21 cellular contexts compared by ENCODE assay signal in the genomic region with DNA sequence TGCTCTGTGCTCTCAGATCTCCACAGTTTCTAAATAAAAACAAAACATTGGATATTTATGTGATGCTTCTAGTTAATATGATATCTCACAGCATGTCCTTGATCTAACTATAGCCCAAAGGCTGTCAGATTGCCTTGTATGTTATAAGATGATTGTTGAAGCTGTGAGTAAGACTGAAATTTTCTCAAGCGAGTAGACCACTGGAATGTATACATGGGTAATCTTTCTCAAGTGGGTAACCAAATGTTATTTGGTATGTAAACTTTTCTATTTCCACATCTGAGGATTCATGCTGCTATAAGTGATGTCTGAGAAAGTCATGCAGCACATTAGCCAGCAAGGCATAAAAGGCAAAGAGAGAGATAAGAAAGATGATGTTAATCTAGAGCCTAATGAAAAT.
DNase-seq lines count a peak whose midpoint lies in the region; ATAC-seq and TF ChIP-seq lines count a peak whose summit lies in the region.
"Had no signal": no experiment of that assay in that cellular context is flagged by ENCODE, and none has a peak within 500 bp of the region (broad histone marks: within the 10 kb centered on the region; RNA-seq: fewer than 3 reads in every experiment).

No MANE protein-coding gene starts in this region.

- no peak overlapping the region for H3K27ac Mint-ChIP-seq in activated T-helper 17 cell treated with anti-CD3 and anti-CD28 coated beads, Interleukin-2, amount 50 U/mL, for 72 hours
- H3K27ac Mint-ChIP-seq in immature natural killer cell, result no peak overlapping the region
- H3K27ac Mint-ChIP-seq: activated CD4-positive, alpha-beta T cell treated with anti-CD3 and anti-CD28 coated beads, Interleukin-2, amount 10 ng/mL, durations not matched to agents 7 days and 5 days; activated T-helper 2 cell treated with anti-CD3 and anti-CD28 coated beads, Interferon-gamma antibody, Interleukin-2, Interleukin-4, amounts not matched to agents 10 μg/mL and 5 μg/mL and 100 μg/mL, durations not matched to agents 14 hours and 24 hours and 36 hours; stimulated activated naive CD8-positive, alpha-beta T cell treated with anti-CD3 and anti-CD28 coated beads, Interleukin-15, amount 100 ng/mL, for 72 hours; type B pancreatic cell had no signal

- no peaks in the 10 kb centered on the region for H3K27me3 ChIP-seq in SJCRH30
- H3K27me3 ChIP-seq: dorsolateral prefrontal cortex had no signal

- DNase-seq in HCEC 1CT (peak; percentile 92), astrocyte of the cerebellum (ENCODE audit: low read depth) (peak; percentile 65), glomerular visceral epithelial cell (ENCODE audit: extremely low spot score) (peak; percentile 36), RWPE1 (ENCODE audit: low spot score) (no peak), immature natural killer cell (no peak), SJCRH30 (no peak)
- DNase-seq: activated CD4-positive, alpha-beta T cell treated with anti-CD3 and anti-CD28 coated beads, Interleukin-2, amount 10 ng/mL, durations not matched to agents 7 days and 5 days; central memory CD4-positive, alpha-beta T cell; dorsolateral prefrontal cortex; left ventricle myocardium inferior; NCI-H1436; NCI-H2171; NCI-H69; SIG-M5; stimulated activated CD4-positive, alpha-beta T cell treated with anti-CD3 and anti-CD28 coated beads, Interleukin-4, amount 100 ng/mL, for 4 hours; stimulated activated naive CD8-positive, alpha-beta T cell treated with anti-CD3 and anti-CD28 coated beads, Interleukin-15, amount 100 ng/mL, for 72 hours; T-helper 1 cell had no signal

- no peak overlapping the region for H3K4me3 Mint-ChIP-seq in activated T-helper 17 cell treated with anti-CD3 and anti-CD28 coated beads, Interleukin-2, amount 50 U/mL, for 72 hours
- H3K4me3 Mint-ChIP-seq in immature natural killer cell, result no peak overlapping the region
- H3K4me3 Mint-ChIP-seq: activated CD4-positive, alpha-beta T cell treated with anti-CD3 and anti-CD28 coated beads, Interleukin-2, amount 10 ng/mL, durations not matched to agents 7 days and 5 days; stimulated activated naive CD8-positive, alpha-beta T cell treated with anti-CD3 and anti-CD28 coated beads, Interleukin-15, amount 100 ng/mL, for 72 hours; type B pancreatic cell had no signal

- CTCF ChIA-PET in RWPE1 (lab: Yijun Ruan, JAX), result interaction anchor here (0.8 kb wide), 1 partner anchor 57 kb away, joined by 4 read pairs; no protein-coding TSS in a partner anchor

- H3K9me3 ChIP-seq in SJCRH30 (replicated peaks), result no peaks in the 10 kb centered on the region
- H3K9me3 ChIP-seq: left ventricle myocardium inferior had no signal

- H3K36me3 Mint-ChIP-seq in activated T-helper 17 cell treated with anti-CD3 and anti-CD28 coated beads, Interleukin-2, amount 50 U/mL, for 72 hours (ENCODE audit: low read depth), result no peaks in the 10 kb centered on the region
- no peaks in the 10 kb centered on the region for H3K36me3 Mint-ChIP-seq in immature natural killer cell
- H3K36me3 Mint-ChIP-seq: type B pancreatic cell had no signal

- ATAC-seq in activated T-helper 17 cell treated with anti-CD3 and anti-CD28 coated beads, Interleukin-2, amount 50 U/mL, for 72 hours (replicated peaks), result no peak
- ATAC-seq: stimulated activated naive CD8-positive, alpha-beta T cell treated with anti-CD3 and anti-CD28 coated beads, Interleukin-15, amount 100 ng/mL, for 72 hours had no signal

- H3K27ac ChIP-seq in RWPE1, result no peak overlapping the region
- no peak overlapping the region for H3K27ac ChIP-seq in SJCRH30
- H3K27ac ChIP-seq: dorsolateral prefrontal cortex, epithelial cell of prostate, left ventricle myocardium inferior had no signal

- in situ Hi-C loops in astrocyte of the cerebellum (cut with HindIII; ENCODE audit: low sequenced_read_pairs), result no loop called here

- no peaks in the 10 kb centered on the region for H3K36me3 ChIP-seq in SJCRH30
- H3K36me3 ChIP-seq: left ventricle myocardium inferior had no signal

- H3K4me1 ChIP-seq in SJCRH30, result no peaks in the 10 kb centered on the region
- H3K4me1 ChIP-seq: left ventricle myocardium inferior had no signal

- H3K4me3 ChIP-seq in astrocyte of the cerebellum (ENCODE audit: low read depth, low read length) (no peak overlapping the region), SJCRH30 (no peak overlapping the region)
- H3K4me3 ChIP-seq: dorsolateral prefrontal cortex, left ventricle myocardium inferior had no signal

- no peaks in the 10 kb centered on the region for H3K27me3 Mint-ChIP-seq in activated T-helper 17 cell treated with anti-CD3 and anti-CD28 coated beads, Interleukin-2, amount 50 U/mL, for 72 hours
- peaks cover 0 to 2% (median 0%) of the 10 kb centered on the region in 3 donors for H3K27me3 Mint-ChIP-seq in immature natural killer cell (ENCODE audit: low read depth in 3 of 3)
- H3K27me3 Mint-ChIP-seq: activated CD4-positive, alpha-beta T cell treated with anti-CD3 and anti-CD28 coated beads, Interleukin-2, amount 10 ng/mL, durations not matched to agents 7 days and 5 days; stimulated activated naive CD8-positive, alpha-beta T cell treated with anti-CD3 and anti-CD28 coated beads, Interleukin-15, amount 100 ng/mL, for 72 hours had no signal

- TF ChIP-seq CTCF in astrocyte of the cerebellum (IDR thresholded peaks at IDR 0.05; ENCODE audit: low read depth, low read length, missing control alignments) (no peak), RWPE1 (conservative IDR thresholded peaks at IDR 0.05; ENCODE audit: low read depth) (no peak)

- H3K9me3 Mint-ChIP-seq in activated T-helper 17 cell treated with anti-CD3 and anti-CD28 coated beads, Interleukin-2, amount 50 U/mL, for 72 hours, result peaks cover 8% of the 10 kb centered on the region
- peaks cover 2 to 16% (median 7%) of the 10 kb centered on the region in 6 donors for H3K9me3 Mint-ChIP-seq in immature natural killer cell
- H3K9me3 Mint-ChIP-seq: type B pancreatic cell had no signal

- POLR2A ChIA-PET in RWPE1 (lab: Yijun Ruan, JAX; ENCODE audit: low non-redundant PET), result no interaction called here

- H3K4me1 Mint-ChIP-seq in activated T-helper 17 cell treated with anti-CD3 and anti-CD28 coated beads, Interleukin-2, amount 50 U/mL, for 72 hours, result no peaks in the 10 kb centered on the region
- no peaks in the 10 kb centered on the region for H3K4me1 Mint-ChIP-seq in immature natural killer cell
- H3K4me1 Mint-ChIP-seq: activated CD4-positive, alpha-beta T cell treated with anti-CD3 and anti-CD28 coated beads, Interleukin-2, amount 10 ng/mL, durations not matched to agents 7 days and 5 days; stimulated activated naive CD8-positive, alpha-beta T cell treated with anti-CD3 and anti-CD28 coated beads, Interleukin-15, amount 100 ng/mL, for 72 hours had no signal

Comparison
In these comparisons a context has a peak if more than half of its experiments do, and no peak if none do; other contexts are left out.
1. DNase-seq: peak in HCEC 1CT (single experiment), astrocyte of the cerebellum (single experiment) and glomerular visceral epithelial cell (single experiment); none in RWPE1 (single experiment), immature natural killer cell (0 of 3) and SJCRH30 (0 of 2).